ENCODE assay signal across 11 cellular contexts in the genomic region with DNA sequence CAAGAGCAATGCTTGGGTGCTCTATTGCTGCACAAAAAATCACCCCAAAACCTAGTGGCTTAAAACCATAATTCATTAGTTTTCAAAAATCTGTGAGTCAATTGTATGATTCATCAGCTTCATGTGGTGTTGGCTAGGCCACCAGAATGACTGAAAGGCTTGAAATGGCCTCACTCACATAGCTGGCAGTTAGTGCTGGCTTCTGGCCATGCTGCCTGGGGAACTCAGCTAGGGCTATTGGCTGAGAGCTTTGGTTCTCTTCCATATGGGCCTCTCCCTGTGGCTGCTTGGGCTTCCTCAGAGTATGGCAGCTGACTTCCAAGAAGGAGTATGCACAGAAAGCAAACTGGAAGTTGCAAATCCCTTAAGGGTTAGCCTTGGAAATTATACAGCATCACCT. TPM values are rescaled to one million over a fixed set of nuclear protein-coding genes. Genes with fewer than 3 reads are reported as not detected.
DNase-seq lines count a peak whose midpoint lies in the region; ATAC-seq and TF ChIP-seq lines count a peak whose summit lies in the region.
"Had no signal": no experiment of that assay in that cellular context is flagged by ENCODE, and none has a peak within 500 bp of the region (broad histone marks: within the 10 kb centered on the region; RNA-seq: fewer than 3 reads in every experiment).

No MANE protein-coding gene starts in this region.

- CTCF ChIA-PET in HEK293 (lab: Yijun Ruan, JAX): interaction anchor here (1.4 to 1.5 kb wide), 2 partner anchors 9 to 10 kb away, joined by 3 to 5 read pairs; no protein-coding TSS in a partner anchor
- CTCF ChIA-PET in activated B cell treated with CpG ODN at 0.5 μM for 24 hours (lab: Charles Lee): no interaction called here

- no peak overlapping the region for H3K4me3 Mint-ChIP-seq in activated B cell treated with CpG ODN at 0.5 μM for 24 hours

- peak overlapping the region; percentile 12 for H3K27ac Mint-ChIP-seq in activated B cell treated with CpG ODN at 0.5 μM for 24 hours

- H3K9me3 Mint-ChIP-seq in activated B cell treated with CpG ODN at 0.5 μM for 24 hours: no peaks in the 10 kb centered on the region

- H3K4me1 Mint-ChIP-seq in activated B cell treated with CpG ODN at 0.5 μM for 24 hours: peaks cover 40% of the 10 kb centered on the region

- no peaks in the 10 kb centered on the region for H3K36me3 ChIP-seq in HEK293 (ENCODE audit: control insufficient read depth in 2 of 2, insufficient read depth in 1 of 2, low read length in 2 of 2)
- H3K36me3 ChIP-seq: pancreas had no signal

- H3K9me3 ChIP-seq in HEK293 (ENCODE audit: control insufficient read depth, insufficient read depth, low read depth, low read length): no peaks in the 10 kb centered on the region
- H3K9me3 ChIP-seq: pancreas had no signal

- H3K36me3 Mint-ChIP-seq in activated B cell treated with CpG ODN at 0.5 μM for 24 hours (ENCODE audit: low read depth): no peaks in the 10 kb centered on the region

- no peaks in the 10 kb centered on the region; the same call in 1 of the 2 replicates for H3K4me1 ChIP-seq in HEK293 (ENCODE audit: control insufficient read depth, insufficient read depth, low read length)
- H3K4me1 ChIP-seq: pancreas had no signal

- no peak overlapping the region for H3K4me3 ChIP-seq in AG10803 (ENCODE audit: low read length)
- no peak overlapping the region for H3K4me3 ChIP-seq in HEK293 (ENCODE audit: low read depth, low read length)
- H3K4me3 ChIP-seq: pancreas had no signal

- no peak for ATAC-seq in activated B cell treated with CpG ODN at 0.5 μM for 24 hours (ENCODE audit: low read depth)
- ATAC-seq: pancreas had no signal

- H3K27ac ChIP-seq in HEK293 (ENCODE audit: extremely low read depth, low read depth, low read length): no peak overlapping the region
- H3K27ac ChIP-seq: KMS-11, pancreas had no signal

- no peaks in the 10 kb centered on the region for H3K27me3 Mint-ChIP-seq in activated B cell treated with CpG ODN at 0.5 μM for 24 hours

- no peak for TF ChIP-seq CTCF in AG10803 (conservative IDR thresholded peaks at IDR 0.05; ENCODE audit: low read length)
- no peak for TF ChIP-seq CTCF in HEK293 (tag by site-specific recombination; IDR thresholded peaks at IDR 0.05)
- TF ChIP-seq CTCF in activated B cell treated with CpG ODN at 0.5 μM for 24 hours (IDR thresholded peaks at IDR 0.05): no peak

- intact Hi-C loops in activated B cell treated with CpG ODN at 0.5 μM for 24 hours (cut with micrococcal nuclease): loop anchor here (5.0 to 10.0 kb wide), 3 partner anchors 207 to 1055 kb away; a partner anchor contains a TSS

- DNase-seq in AG10803 (ENCODE audit: low read depth) (peak; percentile 93), activated B cell treated with CpG ODN at 0.5 μM for 24 hours (no peak), glomerular visceral epithelial cell (ENCODE audit: extremely low spot score) (peak; percentile 80), NCI-H2029 treated with DMSO at 0.1 percent for 48 hours (lab: John Stamatoyannopoulos, UW) (no peak), DMS53 treated with DMSO at 0.1 percent for 48 hours (lab: John Stamatoyannopoulos, UW; ENCODE audit: unreplicated experiment) (no peak), NCI-H748 treated with DMSO at 0.1 percent for 48 hours (lab: John Stamatoyannopoulos, UW) (no peak)
- DNase-seq in central memory CD4-positive, alpha-beta T cell: no peak
- DNase-seq: H7 had no signal

- POLR2A ChIA-PET in HEK293 (lab: Yijun Ruan, JAX): no interaction called here
- POLR2A ChIA-PET in activated B cell treated with CpG ODN at 0.5 μM for 24 hours (lab: Charles Lee): interaction anchor here (1.0 kb wide), 1 partner anchor 25 kb away, joined by 3 read pairs; no protein-coding TSS in a partner anchor

TF ChIP-seq in HEK293, 187 proteins besides CTCF, POLR2A, EP300 and RAD21:
- TF ChIP-seq GLIS1 (tag by site-specific recombination; IDR thresholded peaks at IDR 0.05): 0 out of 2 replicates have a peak, but pooled peaks have one; percentile 8
- peak; percentile 48 for TF ChIP-seq FEZF1 (tag by site-specific recombination; IDR thresholded peaks at IDR 0.05)
- no peak for TF ChIP-seq ZNF302 (tag by site-specific recombination; IDR thresholded peaks at IDR 0.05; ENCODE audit: low read depth)

RNA-seq across cellular contexts. Expression of a gene that starts 3.1 kb away (rescaled TPM):
- total RNA-seq in activated B cell treated with CpG ODN at 0.5 μM for 24 hours: 51.5 and 52.6 TPM in 2 replicates

Comparison
In these comparisons a context has a peak if more than half of its experiments do, and no peak if none do; other contexts are left out.
1. DNase-seq: peak in AG10803 (single experiment) and glomerular visceral epithelial cell (single experiment); none in activated B cell treated with CpG ODN at 0.5 μM for 24 hours (single experiment), NCI-H2029 treated with DMSO at 0.1 percent for 48 hours (single experiment), DMS53 treated with DMSO at 0.1 percent for 48 hours (single experiment), NCI-H748 treated with DMSO at 0.1 percent for 48 hours (single experiment) and central memory CD4-positive, alpha-beta T cell (single experiment).